ENCODE assay signal across 1 cellular context in the genomic region with DNA sequence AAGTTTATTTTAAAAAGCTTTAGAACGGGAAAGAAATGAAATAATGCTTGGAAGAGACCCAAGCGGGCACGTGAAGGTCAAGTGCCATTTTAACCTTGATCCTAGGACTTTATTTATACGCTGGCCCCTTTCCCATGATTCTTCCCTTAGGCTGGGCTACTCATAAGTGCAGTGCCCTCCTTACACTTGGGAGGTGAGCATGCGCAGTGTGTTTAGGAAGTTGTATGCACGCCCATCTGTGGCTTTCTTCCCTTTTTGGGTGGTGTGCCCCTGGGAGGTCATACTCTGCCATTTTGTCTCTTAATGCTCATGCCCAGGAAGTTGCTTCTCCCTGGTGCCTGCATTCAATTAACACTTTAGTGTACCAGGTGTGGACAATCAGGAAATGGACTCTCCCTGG.
TF ChIP-seq lines count a peak whose summit lies in the region.

No MANE protein-coding gene starts in this region.

TF ChIP-seq in K562, 482 proteins besides CTCF, POLR2A, EP300 and RAD21:
- TF ChIP-seq NRF1 (conservative IDR thresholded peaks at IDR 0.05 in 1 of 2, IDR thresholded peaks at IDR 0.05 in 1 of 2) = peak; percentile 75 to 81
- no peak for TF ChIP-seq FOSL1 (tag; conservative IDR thresholded peaks at IDR 0.05)
